10 cellular contexts compared by ENCODE assay signal in the genomic region with DNA sequence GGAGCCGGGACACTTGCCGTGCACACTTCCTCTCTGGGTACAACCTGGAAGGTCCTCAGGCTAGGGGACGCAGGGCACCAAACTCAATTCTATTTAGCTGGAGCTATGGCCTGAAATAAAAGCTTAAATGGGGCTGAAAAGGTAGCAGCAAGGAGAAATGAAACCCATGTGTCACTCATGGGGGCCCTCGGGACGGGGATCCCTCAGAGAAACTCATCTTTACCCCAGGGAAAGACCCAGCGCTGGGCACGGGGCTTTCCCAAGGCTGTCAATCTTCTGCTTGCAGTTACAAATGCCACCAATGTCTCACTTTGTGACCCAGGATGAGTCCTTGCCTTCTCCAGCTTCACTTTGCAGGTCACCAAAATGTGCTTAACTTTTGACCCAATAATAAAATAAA.
DNase-seq lines count a peak whose midpoint lies in the region; ATAC-seq lines count a peak whose summit lies in the region.
"Had no signal": no experiment of that assay in that cellular context is flagged by ENCODE, and none has a peak within 500 bp of the region (broad histone marks: within the 10 kb centered on the region; RNA-seq: fewer than 3 reads in every experiment).

No MANE protein-coding gene starts in this region.

- peak; percentile 37 to 47 for DNase-seq in activated CD4-positive, alpha-beta T cell treated with anti-CD3 and anti-CD28 coated beads, Interleukin-2, amount 50 U/mL, for 48 hours
- no peak for DNase-seq in activated CD4-positive, alpha-beta T cell treated with anti-CD3 and anti-CD28 coated beads, Interleukin-2, amount 50 U/mL, for 1 hour
- peak; percentile 31 for DNase-seq in NAMALWA (ENCODE audit: low spot score)
- DNase-seq in stimulated activated CD4-positive, alpha-beta T cell treated with anti-CD3 and anti-CD28 coated beads, Interleukin-4, amount 100 ng/mL, for 24 hours = peak; percentile 23
- no peak for DNase-seq in NCI-H2029 treated with DMSO at 0.1 percent for 48 hours (lab: John Stamatoyannopoulos, UW)
- DNase-seq in NCI-H2196 treated with DMSO at 0.1 percent for 48 hours (lab: John Stamatoyannopoulos, UW; ENCODE audit: unreplicated experiment) = no peak
- DNase-seq: NCI-H2227 treated with DMSO at 0.1 percent for 48 hours, upper lobe of left lung had no signal

- ATAC-seq in GM19463 (IDR thresholded peaks at IDR 0.05; ENCODE audit: unreplicated experiment) (peak; percentile 84), HG03469 (IDR thresholded peaks at IDR 0.05; ENCODE audit: unreplicated experiment) (no peak)

Comparison
In these comparisons a context has a peak if more than half of its experiments do, and no peak if none do; other contexts are left out.
1. DNase-seq: peak in activated CD4-positive, alpha-beta T cell treated with anti-CD3 and anti-CD28 coated beads, Interleukin-2, amount 50 U/mL, for 48 hours (2 of 2), NAMALWA (single experiment) and stimulated activated CD4-positive, alpha-beta T cell treated with anti-CD3 and anti-CD28 coated beads, Interleukin-4, amount 100 ng/mL, for 24 hours (single experiment); none in activated CD4-positive, alpha-beta T cell treated with anti-CD3 and anti-CD28 coated beads, Interleukin-2, amount 50 U/mL, for 1 hour (single experiment), NCI-H2029 treated with DMSO at 0.1 percent for 48 hours (single experiment) and NCI-H2196 treated with DMSO at 0.1 percent for 48 hours (single experiment).